Comparison of ENCODE assay signal across 28 cellular contexts in genomic region chr10:103427866-103428265, GRCh38. TPM values are rescaled to one million over a fixed set of nuclear protein-coding genes. Genes with fewer than 3 reads are reported as not detected.
"Had no signal": no experiment of that assay in that cellular context is flagged by ENCODE, and none has a peak within 500 bp of the region (broad histone marks: within the 10 kb centered on the region; RNA-seq: fewer than 3 reads in every experiment).

No MANE protein-coding gene starts in this region.

- H3K27ac ChIP-seq: adrenal gland, gastroesophageal sphincter, neutrophil, ovary, prostate gland, right atrium auricular region, tibial artery had no signal

- H3K36me3 ChIP-seq: ovary had no signal

- H3K9me3 ChIP-seq: adrenal gland, gastroesophageal sphincter, neutrophil, ovary, prostate gland, right atrium auricular region, tibial artery had no signal

- ATAC-seq: activated T-cell treated with anti-CD3 and anti-CD28 coated beads, Interleukin-2, amount 50 U/mL, for 4 hours; effector memory CD8-positive, alpha-beta T cell; esophagus mucosa; gastroesophageal sphincter; left ventricle myocardium superior; natural killer cell treated with Interleukin-12 subunit alpha and Interleukin-12 subunit beta and Interleukin-15 and Interleukin-18, amount 100 ng/mL, for 72 hours; stimulated activated naive CD8-positive, alpha-beta T cell treated with anti-CD3 and anti-CD28 coated beads, Interleukin-15, amount 100 ng/mL, for 72 hours had no signal

- H3K9me3 Mint-ChIP-seq: activated T-cell treated with anti-CD3 and anti-CD28 coated beads, Interleukin-2, amount 50 U/mL, for 4 hours; effector memory CD8-positive, alpha-beta T cell; natural killer cell treated with Interleukin-12 subunit alpha and Interleukin-12 subunit beta and Interleukin-15 and Interleukin-18, amount 100 ng/mL, for 72 hours; stimulated activated naive CD8-positive, alpha-beta T cell treated with anti-CD3 and anti-CD28 coated beads, Interleukin-15, amount 100 ng/mL, for 72 hours had no signal

- H3K27ac Mint-ChIP-seq: natural killer cell treated with Interleukin-12 subunit alpha and Interleukin-12 subunit beta and Interleukin-15 and Interleukin-18, amount 100 ng/mL, for 72 hours; stimulated activated naive CD8-positive, alpha-beta T cell treated with anti-CD3 and anti-CD28 coated beads, Interleukin-15, amount 100 ng/mL, for 72 hours had no signal

- DNase-seq: activated CD4-positive, alpha-beta T cell treated with anti-CD3 and anti-CD28 coated beads for 4 hours; activated CD4-positive, alpha-beta T cell treated with anti-CD3 and anti-CD28 coated beads, Interleukin-2, amount 50 U/mL, for 48 hours; activated CD4-positive, CD25-positive, alpha-beta regulatory T cell; activated naive CD4-positive, alpha-beta T cell treated with anti-CD3 and anti-CD28 coated beads, Interleukin-2, amount 50 U/mL, for 16 hours; activated T-cell treated with anti-CD3 and anti-CD28 coated beads, Interleukin-2, amount 50 U/mL, for 4 hours; adrenal gland; central memory CD4-positive, alpha-beta T cell; effector memory CD8-positive, alpha-beta T cell; head of caudate nucleus; hypothalamus; left ventricle myocardium superior; mammary epithelial cell; midbrain; ovary; stimulated activated CD4-positive, alpha-beta T cell treated with anti-CD3 and anti-CD28 coated beads, Interleukin-12 subunit alpha, Interleukin-12 subunit beta, amount 100 ng/mL, for 4 hours; stimulated activated CD4-positive, alpha-beta T cell treated with anti-CD3 and anti-CD28 coated beads, Interleukin-4, amount 100 ng/mL, for 4 hours; stimulated activated naive CD8-positive, alpha-beta T cell treated with anti-CD3 and anti-CD28 coated beads, Interleukin-15, amount 100 ng/mL, for 72 hours had no signal

- H3K4me1 ChIP-seq: adrenal gland, prostate gland, right atrium auricular region, tibial artery had no signal

- H3K27me3 ChIP-seq: adrenal gland, gastroesophageal sphincter, neutrophil, ovary, right atrium auricular region, tibial artery had no signal

- H3K4me3 ChIP-seq: adrenal gland, gastroesophageal sphincter, ovary, prostate gland, right atrium auricular region, tibial artery had no signal

- H3K27me3 Mint-ChIP-seq: effector memory CD8-positive, alpha-beta T cell; natural killer cell treated with Interleukin-12 subunit alpha and Interleukin-12 subunit beta and Interleukin-15 and Interleukin-18, amount 100 ng/mL, for 72 hours; stimulated activated naive CD8-positive, alpha-beta T cell treated with anti-CD3 and anti-CD28 coated beads, Interleukin-15, amount 100 ng/mL, for 72 hours had no signal

- H3K4me3 Mint-ChIP-seq: activated T-cell treated with anti-CD3 and anti-CD28 coated beads, Interleukin-2, amount 50 U/mL, for 4 hours; effector memory CD8-positive, alpha-beta T cell; natural killer cell treated with Interleukin-12 subunit alpha and Interleukin-12 subunit beta and Interleukin-15 and Interleukin-18, amount 100 ng/mL, for 72 hours; stimulated activated naive CD8-positive, alpha-beta T cell treated with anti-CD3 and anti-CD28 coated beads, Interleukin-15, amount 100 ng/mL, for 72 hours had no signal

RNA-seq across cellular contexts. Expression of gene CALHM1, which starts 30.8 kb away (rescaled TPM):
- total RNA-seq: activated T-cell treated with anti-CD3 and anti-CD28 coated beads, Interleukin-2, amount 50 U/mL, for 4 hours; adrenal gland; astrocyte; dermis microvascular lymphatic vessel endothelial cell; endothelial cell of umbilical vein; gastroesophageal sphincter; left ventricle myocardium superior; mammary epithelial cell; natural killer cell treated with Interleukin-12 subunit alpha and Interleukin-12 subunit beta and Interleukin-15 and Interleukin-18, amount 100 ng/mL, for 72 hours; ovary; prostate gland; right atrium auricular region; ureter had no signal

RNA-seq across cellular contexts. Expression of gene CALHM3, which starts 51.2 kb away (rescaled TPM):
- total RNA-seq: activated T-cell treated with anti-CD3 and anti-CD28 coated beads, Interleukin-2, amount 50 U/mL, for 4 hours; adrenal gland; astrocyte; dermis microvascular lymphatic vessel endothelial cell; endothelial cell of umbilical vein; esophagus mucosa; gastroesophageal sphincter; left ventricle myocardium superior; mammary epithelial cell; natural killer cell treated with Interleukin-12 subunit alpha and Interleukin-12 subunit beta and Interleukin-15 and Interleukin-18, amount 100 ng/mL, for 72 hours; ovary; right atrium auricular region; ureter had no signal
